9 cellular contexts compared by ENCODE assay signal in the genomic region with DNA sequence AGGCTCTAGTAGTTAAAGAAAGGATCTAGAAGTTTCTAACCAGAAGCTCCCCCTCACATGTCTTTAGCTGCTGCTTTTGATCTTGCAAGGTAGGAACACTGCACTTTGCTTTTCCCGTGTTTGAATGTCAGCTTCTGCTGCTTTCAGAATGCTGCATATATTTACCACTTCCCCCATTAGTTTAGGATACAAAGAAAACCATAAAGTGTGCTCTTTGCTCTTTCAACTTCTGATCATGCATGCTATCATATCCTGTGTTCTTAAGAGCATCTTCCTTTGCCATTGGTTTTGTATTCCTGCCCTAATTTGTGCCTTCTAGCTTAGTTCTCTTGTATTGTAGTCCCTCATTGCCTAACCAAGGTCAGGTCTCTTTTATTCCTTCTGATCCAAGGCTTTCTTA. TPM values are rescaled to one million over a fixed set of nuclear protein-coding genes. Genes with fewer than 3 reads are reported as not detected.
A peak's percentile ranks its signal among the peaks of the same experiment; 100 is the strongest.
DNase-seq lines count a peak whose midpoint lies in the region; TF ChIP-seq lines count a peak whose summit lies in the region.
"Had no signal": no experiment of that assay in that cellular context is flagged by ENCODE, and none has a peak within 500 bp of the region (broad histone marks: within the 10 kb centered on the region; RNA-seq: fewer than 3 reads in every experiment).

No MANE protein-coding gene starts in this region.

- H3K27ac ChIP-seq in Peyer's patch (peak overlapping the region; percentile 13 to 69 (median 64)), rectal smooth muscle tissue (ENCODE audit: low read depth, low read length) (peak overlapping the region; percentile 70)

- intact Hi-C loops in Caco-2 (cut with micrococcal nuclease; ENCODE audit: unreplicated experiment): no loop called here

- BruUV-seq in Caco-2 (replicated peaks; lab: Mats Ljungman, UMichigan): no TSS peak

- H3K9ac ChIP-seq in endocrine pancreas (ENCODE audit: control insufficient read depth, insufficient read depth, low read length) (no peak overlapping the region), rectal smooth muscle tissue (ENCODE audit: low read length) (no peak overlapping the region)

- CTCF ChIA-PET in Caco-2 (lab: Charles Lee): no interaction called here

- H3K27ac Mint-ChIP-seq in Caco-2 (ENCODE audit: unreplicated experiment): peak overlapping the region; percentile 26

- no peak for DNase-seq in Caco-2
- DNase-seq in Peyer's patch: no peak
- DNase-seq in activated effector memory CD4-positive, alpha-beta T cell treated with anti-CD3 and anti-CD28 coated beads, Interleukin-2, amount 50 U/mL, for 16 hours: no peak
- DNase-seq in KG1 (lab: John Stamatoyannopoulos, UW): no peak
- DNase-seq in stimulated activated CD8-positive, alpha-beta memory T cell treated with anti-CD3 and anti-CD28 coated beads, Interleukin-4, amount 100 ng/mL, for 48 hours: no peak
- DNase-seq in RPMI8226: no peak
- DNase-seq: activated CD8-positive, alpha-beta memory T cell treated with anti-CD3 and anti-CD28 coated beads for 24 hours had no signal

- H3K9me3 ChIP-seq in Caco-2 (no peaks in the 10 kb centered on the region), Peyer's patch (no peaks in the 10 kb centered on the region), endocrine pancreas (ENCODE audit: control insufficient read depth, low read length) (no peaks in the 10 kb centered on the region)

- H3K4me3 ChIP-seq in Caco-2 (ENCODE audit: low read depth, low read length) (no peak overlapping the region), Peyer's patch (peak overlapping the region in 2 of 4 donors; percentile 8 to 10), endocrine pancreas (ENCODE audit: control insufficient read depth, insufficient read depth, low read length) (peak overlapping the region; percentile 12), rectal smooth muscle tissue (ENCODE audit: low read length) (peak overlapping the region; percentile 25)

- H3K9me3 Mint-ChIP-seq in Caco-2 (ENCODE audit: unreplicated experiment): no peaks in the 10 kb centered on the region

- H3K4me1 ChIP-seq in Caco-2 (peaks cover 21% of the 10 kb centered on the region), Peyer's patch (peaks cover 7 to 66% (median 20%) of the 10 kb centered on the region in 4 donors), endocrine pancreas (ENCODE audit: control insufficient read depth, insufficient read depth, low read length) (peaks cover 12% of the 10 kb centered on the region), rectal smooth muscle tissue (ENCODE audit: control insufficient read depth, insufficient read depth, low read length) (peaks cover 46% of the 10 kb centered on the region)

- H3K36me3 ChIP-seq in Caco-2 (ENCODE audit: control insufficient read depth, insufficient read depth, low read length) (peaks cover 5% of the 10 kb centered on the region; the same call in 1 of the 2 replicates), Peyer's patch (peaks cover 0 to 15% (median 0%) of the 10 kb centered on the region in 3 donors), endocrine pancreas (ENCODE audit: control insufficient read depth, insufficient read depth, low read length) (no peaks in the 10 kb centered on the region), rectal smooth muscle tissue (ENCODE audit: control insufficient read depth, insufficient read depth, low read length) (peaks cover 5% of the 10 kb centered on the region)

- no peaks in the 10 kb centered on the region for H3K27me3 Mint-ChIP-seq in Caco-2 (ENCODE audit: insufficient read depth, unreplicated experiment)

- H3K27me3 ChIP-seq in Caco-2 (replicated peaks; ENCODE audit: control insufficient read depth, insufficient read depth, low read length) (no peaks in the 10 kb centered on the region), Peyer's patch (no peaks in the 10 kb centered on the region), endocrine pancreas (ENCODE audit: control insufficient read depth, insufficient read depth, low read length) (no peaks in the 10 kb centered on the region), rectal smooth muscle tissue (ENCODE audit: control insufficient read depth, insufficient read depth, low read length) (no peaks in the 10 kb centered on the region)

- peaks cover 33% of the 10 kb centered on the region for H3K4me1 Mint-ChIP-seq in Caco-2 (ENCODE audit: low read depth, unreplicated experiment)

- no peak for TF ChIP-seq POLR2A in Peyer's patch (IDR thresholded peaks at IDR 0.05)

- no peak overlapping the region for H3K4me3 Mint-ChIP-seq in Caco-2 (ENCODE audit: unreplicated experiment)

- peaks cover 17% of the 10 kb centered on the region for H3K36me3 Mint-ChIP-seq in Caco-2 (ENCODE audit: insufficient read depth, unreplicated experiment)

- TF ChIP-seq CTCF in Caco-2 (IDR thresholded peaks at IDR 0.05; ENCODE audit: insufficient read depth in 1 of 2, low read depth in 1 of 2, low read length in 1 of 2, severe bottlenecking in 1 of 2, unreplicated experiment in 1 of 2) (no peak), Peyer's patch (IDR thresholded peaks at IDR 0.05) (no peak)

- POLR2A ChIA-PET in Caco-2 (lab: Charles Lee): no interaction called here

RNA-seq across cellular contexts. Expression of a gene that starts 43.3 kb away (rescaled TPM):
- total RNA-seq in Caco-2 (2022) (30.1 and 34.0 TPM in 2 replicates), Peyer's patch (10 to 100 TPM; 22.1 to 57.8 (median 36.0) TPM)
